23 cellular contexts compared by ENCODE assay signal in genomic region chr5:135602882-135603721, GRCh38. TPM values are rescaled to one million over a fixed set of nuclear protein-coding genes. Genes with fewer than 3 reads are reported as not detected.
DNase-seq lines count a peak whose midpoint lies in the region; ATAC-seq, FAIRE-seq and TF ChIP-seq lines count a peak whose summit lies in the region.
"Had no signal": no experiment of that assay in that cellular context is flagged by ENCODE, and none has a peak within 500 bp of the region (broad histone marks: within the 10 kb centered on the region; RNA-seq: fewer than 3 reads in every experiment).

No MANE protein-coding gene starts in this region.

- H3K27me3 Mint-ChIP-seq in type B pancreatic cell = peaks cover 71% of the 10 kb centered on the region
- peaks cover 9% of the 10 kb centered on the region for H3K27me3 Mint-ChIP-seq in activated CD4-positive, alpha-beta T cell treated with anti-CD3 and anti-CD28 coated beads, Interleukin-2, amount 10 ng/mL, durations not matched to agents 24 days and 14 days

- intact Hi-C loops in Right ventricle myocardium inferior (cut with DNase I) = no loop called here
- intact Hi-C loops in cardiac septum (cut with DNase I) = no loop called here
- intact Hi-C loops in activated CD4-positive, alpha-beta T cell treated with anti-CD3 and anti-CD28 coated beads, Interleukin-2, amount 10 ng/mL, durations not matched to agents 24 days and 14 days (cut with micrococcal nuclease) = no loop called here

- no peak overlapping the region for H3K4me3 Mint-ChIP-seq in type B pancreatic cell
- no peak overlapping the region for H3K4me3 Mint-ChIP-seq in activated CD4-positive, alpha-beta T cell treated with anti-CD3 and anti-CD28 coated beads, Interleukin-2, amount 10 ng/mL, durations not matched to agents 24 days and 14 days
- H3K4me3 Mint-ChIP-seq: activated naive CD8-positive, alpha-beta T cell treated with anti-CD3 and anti-CD28 coated beads, Interleukin-2, amount 10 ng/mL, durations not matched to agents 7 days and 5 days; CD4-positive, alpha-beta T cell; immature natural killer cell had no signal

- no peaks in the 10 kb centered on the region for H3K9me3 Mint-ChIP-seq in type B pancreatic cell
- no peaks in the 10 kb centered on the region for H3K9me3 Mint-ChIP-seq in activated CD4-positive, alpha-beta T cell treated with anti-CD3 and anti-CD28 coated beads, Interleukin-2, amount 10 ng/mL, durations not matched to agents 24 days and 14 days
- H3K9me3 Mint-ChIP-seq: activated naive CD8-positive, alpha-beta T cell treated with anti-CD3 and anti-CD28 coated beads, Interleukin-2, amount 10 ng/mL, durations not matched to agents 7 days and 5 days; CD4-positive, alpha-beta T cell; immature natural killer cell had no signal

- TF ChIP-seq CTCF in type B pancreatic cell (conservative IDR thresholded peaks at IDR 0.05) = no peak
- no peak for TF ChIP-seq CTCF in GM10266 (IDR thresholded peaks at IDR 0.05; ENCODE audit: control insufficient read depth, insufficient read depth, low read depth, missing control alignments)

- peak; percentile 39 for ATAC-seq in Right ventricle myocardium inferior
- ATAC-seq: body of pancreas, GM12878 had no signal

- FAIRE-seq in GM19239 (lab: Jason Lieb, UNC) = no peak
- FAIRE-seq: GM12878 had no signal

- no peak overlapping the region for H3K27ac Mint-ChIP-seq in type B pancreatic cell
- no peak overlapping the region for H3K27ac Mint-ChIP-seq in activated CD4-positive, alpha-beta T cell treated with anti-CD3 and anti-CD28 coated beads, Interleukin-2, amount 10 ng/mL, durations not matched to agents 24 days and 14 days
- H3K27ac Mint-ChIP-seq: activated naive CD8-positive, alpha-beta T cell treated with anti-CD3 and anti-CD28 coated beads, Interleukin-2, amount 10 ng/mL, durations not matched to agents 7 days and 5 days; CD4-positive, alpha-beta T cell; immature natural killer cell had no signal

- DNase-seq in Right ventricle myocardium inferior (ENCODE audit: missing footprints) (no peak), cardiac septum (ENCODE audit: low spot score) (no peak), NCI-H69 (lab: John Stamatoyannopoulos, UW) (peak; percentile 98), islet precursor cell (peak; percentile 95), type B pancreatic cell (ENCODE audit: extremely low spot score, unreplicated experiment) (peak; percentile 67), GM10266 (ENCODE audit: extremely low spot score) (no peak), GM19239 (ENCODE audit: insufficient read length, low spot score) (no peak)
- no peak for DNase-seq in activated CD4-positive, alpha-beta T cell treated with anti-CD3 and anti-CD28 coated beads, Interleukin-2, amount 10 ng/mL, durations not matched to agents 24 days and 14 days
- DNase-seq: activated naive CD8-positive, alpha-beta T cell treated with anti-CD3 and anti-CD28 coated beads, Interleukin-2, amount 10 ng/mL, durations not matched to agents 7 days and 5 days; body of pancreas; CD4-positive, alpha-beta T cell; DMS153; GF-D8; GM23248; heart right ventricle; immature natural killer cell; IMR-90; mammary epithelial cell; NCI-H187; NCI-H345; RPMI8226; T-helper 9 cell had no signal

- H3K36me3 Mint-ChIP-seq in type B pancreatic cell = no peaks in the 10 kb centered on the region
- no peaks in the 10 kb centered on the region for H3K36me3 Mint-ChIP-seq in activated CD4-positive, alpha-beta T cell treated with anti-CD3 and anti-CD28 coated beads, Interleukin-2, amount 10 ng/mL, durations not matched to agents 24 days and 14 days (ENCODE audit: low read depth)
- H3K36me3 Mint-ChIP-seq: activated naive CD8-positive, alpha-beta T cell treated with anti-CD3 and anti-CD28 coated beads, Interleukin-2, amount 10 ng/mL, durations not matched to agents 7 days and 5 days; immature natural killer cell had no signal

- H3K4me1 Mint-ChIP-seq in type B pancreatic cell (ENCODE audit: unreplicated experiment) = peaks cover 23% of the 10 kb centered on the region
- H3K4me1 Mint-ChIP-seq in activated CD4-positive, alpha-beta T cell treated with anti-CD3 and anti-CD28 coated beads, Interleukin-2, amount 10 ng/mL, durations not matched to agents 24 days and 14 days = no peaks in the 10 kb centered on the region
- H3K4me1 Mint-ChIP-seq: activated naive CD8-positive, alpha-beta T cell treated with anti-CD3 and anti-CD28 coated beads, Interleukin-2, amount 10 ng/mL, durations not matched to agents 7 days and 5 days; immature natural killer cell had no signal

RNA-seq across cellular contexts. Expression of gene CXCL14, which starts 24.3 kb away (rescaled TPM):
- total RNA-seq in Right ventricle myocardium inferior (1.8 TPM), cardiac septum (1.2 TPM), type B pancreatic cell (ENCODE audit: low replicate concordance) (70.3 and 125 TPM in 2 replicates)
- total RNA-seq in activated CD4-positive, alpha-beta T cell treated with anti-CD3 and anti-CD28 coated beads, Interleukin-2, amount 10 ng/mL, durations not matched to agents 24 days and 14 days = not detected in 2 replicates
- total RNA-seq: activated naive CD8-positive, alpha-beta T cell treated with anti-CD3 and anti-CD28 coated beads, Interleukin-2, amount 10 ng/mL, durations not matched to agents 7 days and 5 days; CD4-positive, alpha-beta T cell; GM12878; IMR-90 had no signal

Comparison
In these comparisons a context has a peak if more than half of its experiments do, and no peak if none do; other contexts are left out.
1. DNase-seq: peak in NCI-H69 (single experiment), islet precursor cell (single experiment) and type B pancreatic cell (single experiment); none in Right ventricle myocardium inferior (single experiment), cardiac septum (single experiment), activated CD4-positive, alpha-beta T cell treated with anti-CD3 and anti-CD28 coated beads, Interleukin-2, amount 10 ng/mL, durations not matched to agents 24 days and 14 days (single experiment), GM10266 (single experiment) and GM19239 (single experiment).
2. RNA of gene CXCL14, which starts 24.3 kb away (total RNA-seq): 70.3 to 125 TPM in type B pancreatic cell; 1.8 TPM in Right ventricle myocardium inferior (single experiment), 1.2 TPM in cardiac septum (single experiment) and not detected in activated CD4-positive, alpha-beta T cell treated with anti-CD3 and anti-CD28 coated beads, Interleukin-2, amount 10 ng/mL, durations not matched to agents 24 days and 14 days; every median in the first group is over 10 times any median in the second.